In the genomic region with DNA sequence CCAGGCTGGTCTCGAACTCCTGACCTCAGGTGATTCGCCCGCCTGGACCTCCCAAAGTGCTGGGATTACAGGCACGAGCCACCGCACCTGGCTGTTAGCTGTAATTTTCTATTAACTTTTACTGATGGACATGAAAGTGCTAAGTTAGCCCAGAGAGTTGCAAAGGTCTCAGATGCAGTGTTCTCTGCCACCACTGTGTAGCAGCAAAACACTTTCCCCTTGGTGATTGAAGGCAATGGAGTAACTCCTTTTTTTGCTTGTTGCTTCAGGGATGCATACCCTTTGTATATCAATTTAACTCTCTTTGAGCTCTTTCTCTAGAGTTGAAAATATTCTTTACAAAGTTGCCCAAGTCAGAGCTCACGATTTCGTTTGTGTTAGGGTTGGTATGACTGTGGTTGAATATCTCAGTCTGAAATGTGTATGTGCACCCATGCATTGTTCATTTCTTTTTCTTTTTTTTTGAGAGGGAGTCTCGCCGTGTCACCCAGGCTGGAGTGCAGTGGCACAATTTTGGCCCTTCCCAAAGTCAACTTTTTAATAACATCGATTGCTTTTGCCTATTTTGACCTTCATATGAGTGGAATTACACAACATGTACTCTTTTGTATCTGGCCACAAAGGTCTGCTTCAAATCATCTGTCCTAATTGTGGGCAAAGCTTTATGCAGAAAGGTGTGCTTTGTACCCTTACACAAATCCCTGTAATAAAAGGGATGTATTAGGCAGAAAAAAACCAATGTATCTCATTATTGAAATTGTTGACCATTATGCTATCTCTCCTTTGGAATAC, we compare ENCODE assay signal across 1 cellular context.
TF ChIP-seq lines count a peak whose summit lies in the region.

No MANE protein-coding gene starts in this region.

TF ChIP-seq in H1, 55 proteins besides CTCF, POLR2A, EP300 and RAD21 (continued from another document):
- TF ChIP-seq CBX5 (IDR thresholded peaks at IDR 0.05; ENCODE audit: low read depth, low read length) (no peak), HDAC2 (IDR thresholded peaks at IDR 0.05; ENCODE audit: borderline replicate concordance in 1 of 2, low read depth in 2 of 2, low read length in 2 of 2) (no peak), GTF2F1 (IDR thresholded peaks at IDR 0.05; ENCODE audit: borderline replicate concordance, low read depth, low read length) (no peak), GABPA (IDR thresholded peaks at IDR 0.05; ENCODE audit: borderline replicate concordance, insufficient read depth, low read length) (no peak), JUN (IDR thresholded peaks at IDR 0.05; ENCODE audit: low read depth, low read length) (no peak), CHD1 (IDR thresholded peaks at IDR 0.05; ENCODE audit: low read depth, low read length) (no peak), KDM5A (IDR thresholded peaks at IDR 0.05; ENCODE audit: low read length) (no peak), SIRT6 (IDR thresholded peaks at IDR 0.05; ENCODE audit: low read length) (no peak), HDAC6 (IDR thresholded peaks at IDR 0.05; ENCODE audit: low read depth, low read length) (no peak), CBX8 (IDR thresholded peaks at IDR 0.05; ENCODE audit: borderline replicate concordance, low read depth, low read length) (no peak)
